34 cellular contexts compared by ENCODE assay signal in the genomic region with DNA sequence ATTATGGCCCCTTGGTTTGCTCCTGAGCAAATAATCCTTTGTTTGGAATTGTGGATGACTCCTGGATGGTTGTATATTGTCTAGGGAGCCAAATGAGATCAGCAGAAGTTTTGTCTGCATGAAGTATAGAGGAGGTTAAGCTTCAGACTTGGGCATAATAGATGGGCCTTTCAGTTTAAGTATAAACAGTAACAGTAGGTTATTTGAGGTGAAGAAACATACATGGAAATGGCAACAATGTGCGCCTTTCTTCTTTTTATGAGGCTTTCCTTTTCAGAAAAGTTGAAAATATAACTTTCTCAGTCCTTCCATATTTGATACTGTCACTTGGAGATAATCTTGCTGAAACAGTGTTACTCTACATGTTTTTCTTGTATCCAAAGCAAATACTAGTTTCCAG.
"Had no signal": no experiment of that assay in that cellular context is flagged by ENCODE, and none has a peak within 500 bp of the region (broad histone marks: within the 10 kb centered on the region; RNA-seq: fewer than 3 reads in every experiment).

No MANE protein-coding gene starts in this region.

- H3K9me3 ChIP-seq: ascending aorta, Peyer's patch, SJSA1 had no signal

- H3K27ac ChIP-seq: ascending aorta, Peyer's patch, SJSA1, VCaP had no signal

- DNase-seq: activated B cell treated with CpG ODN at 0.5 μM for 24 hours; activated CD4-positive, alpha-beta T cell treated with anti-CD3 and anti-CD28 coated beads for 48 hours; activated CD4-positive, CD25-positive, alpha-beta regulatory T cell treated with anti-CD3 and anti-CD28 coated beads, Interleukin-2, amount 50 U/mL, for 72 hours; activated CD8-positive, alpha-beta T cell treated with anti-CD3 and anti-CD28 coated beads for 36 hours; activated gamma-delta T cell; activated naive CD4-positive, alpha-beta T cell treated with Interleukin-2 at 50 U/mL for 16 hours; activated naive CD8-positive, alpha-beta T cell treated with anti-CD3 and anti-CD28 coated beads, Interleukin-2, amount 10 ng/mL, durations not matched to agents 7 days and 5 days; activated T-cell treated with anti-CD3 and anti-CD28 coated beads, Interleukin-2, amount 50 U/mL, for 1 hour; activated T-cell treated with anti-CD3 and anti-CD28 coated beads, Interleukin-2, amount 50 U/mL, for 72 hours; amygdala; Karpas-422; KBM-7; NCI-H1105; NCI-H1417 treated with DMSO at 0.1 percent for 48 hours; NCI-H187 treated with DMSO at 0.1 percent for 48 hours; NCI-H2081; NCI-H2171 treated with DMSO at 0.1 percent for 48 hours; NCI-H2227 treated with DMSO at 0.1 percent for 48 hours; NCI-H446; NCI-H510A treated with DMSO at 0.1 percent for 48 hours; NCI-H526 treated with DMSO at 0.1 percent for 48 hours; NCI-H774; PC-3; Peyer's patch; RPMI8226; SHP77 treated with DMSO at 0.1 percent for 48 hours; SW 1271; T-helper 1 cell; T-helper 2 cell; T-helper 9 cell had no signal

- H3K4me1 ChIP-seq: SJSA1 had no signal

- H3K27me3 ChIP-seq: ascending aorta, Peyer's patch, SJSA1 had no signal

- ATAC-seq: activated CD8-positive, alpha-beta T cell treated with anti-CD3 and anti-CD28 coated beads for 36 hours; activated T-cell treated with anti-CD3 and anti-CD28 coated beads, Interleukin-2, amount 50 U/mL, for 72 hours; activated T-helper 17 cell treated with anti-CD3 and anti-CD28 coated beads, Interleukin-2, amount 50 U/mL, for 72 hours; PC-3 had no signal

- H3K4me3 ChIP-seq: ascending aorta, Peyer's patch, SJSA1 had no signal

- H3K36me3 ChIP-seq: ascending aorta, Peyer's patch, SJSA1 had no signal
